In genomic region chr10:124913167-124913566, GRCh38 we compare ENCODE assay signal across 1 cellular context.
TF ChIP-seq lines count a peak whose summit lies in the region.

No MANE protein-coding gene starts in this region.

TF ChIP-seq in liver, 16 proteins besides CTCF, POLR2A, EP300 and RAD21 (continued from another document):
- TF ChIP-seq ZBTB33 (IDR thresholded peaks at IDR 0.05), result no peak
- TF ChIP-seq HNF4A (conservative IDR thresholded peaks at IDR 0.05), result peak in 1 of 2 donors; percentile 8
- TF ChIP-seq EGR1 (IDR thresholded peaks at IDR 0.05; ENCODE audit: low read depth in 2 of 2), result no peak
- no peak for TF ChIP-seq HNF4G (IDR thresholded peaks at IDR 0.05)
- TF ChIP-seq FOXA2 (IDR thresholded peaks at IDR 0.05), result no peak
- TF ChIP-seq JUND (IDR thresholded peaks at IDR 0.05), result no peak
TF ChIP-seq in liver: peak in this region for 1.
